ENCODE assay signal across 1 cellular context in the genomic region with DNA sequence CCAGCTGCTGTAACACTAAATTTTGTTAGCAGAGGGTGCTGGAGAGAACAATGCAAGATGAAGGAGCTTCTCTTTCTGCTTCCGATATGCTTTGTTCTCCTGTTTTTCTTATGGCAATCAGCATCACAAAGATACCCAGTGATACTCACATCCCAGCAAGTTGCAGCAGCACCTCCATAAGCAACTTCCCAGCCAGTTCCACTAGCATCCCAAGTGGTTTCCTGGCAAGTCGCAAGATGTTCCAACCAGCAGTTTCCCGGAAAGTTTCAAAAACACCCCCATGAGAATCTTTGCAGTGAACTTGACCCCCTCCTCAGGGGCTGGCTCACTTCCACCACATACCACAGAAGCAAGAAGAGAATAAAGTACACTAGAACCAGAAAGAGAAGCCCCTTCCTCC.
TF ChIP-seq lines count a peak whose summit lies in the region.

No MANE protein-coding gene starts in this region.

TF ChIP-seq in HepG2, 621 proteins besides CTCF, POLR2A, EP300 and RAD21:
- TF ChIP-seq DMTF1 (CRISPR knock-in tag; IDR thresholded peaks at IDR 0.05) (no peak), ZFP1 (CRISPR knock-in tag; IDR thresholded peaks at IDR 0.05) (no peak), ZNF761 (CRISPR knock-in tag; conservative IDR thresholded peaks at IDR 0.05) (no peak), ZNF879 (CRISPR knock-in tag; IDR thresholded peaks at IDR 0.05) (no peak), FOXC1 (CRISPR knock-in tag; IDR thresholded peaks at IDR 0.05; ENCODE audit: borderline replicate concordance) (no peak), PHF5A (CRISPR knock-in tag; IDR thresholded peaks at IDR 0.05; ENCODE audit: low read depth, unreplicated experiment) (no peak)
- TF ChIP-seq, protein P1, sequence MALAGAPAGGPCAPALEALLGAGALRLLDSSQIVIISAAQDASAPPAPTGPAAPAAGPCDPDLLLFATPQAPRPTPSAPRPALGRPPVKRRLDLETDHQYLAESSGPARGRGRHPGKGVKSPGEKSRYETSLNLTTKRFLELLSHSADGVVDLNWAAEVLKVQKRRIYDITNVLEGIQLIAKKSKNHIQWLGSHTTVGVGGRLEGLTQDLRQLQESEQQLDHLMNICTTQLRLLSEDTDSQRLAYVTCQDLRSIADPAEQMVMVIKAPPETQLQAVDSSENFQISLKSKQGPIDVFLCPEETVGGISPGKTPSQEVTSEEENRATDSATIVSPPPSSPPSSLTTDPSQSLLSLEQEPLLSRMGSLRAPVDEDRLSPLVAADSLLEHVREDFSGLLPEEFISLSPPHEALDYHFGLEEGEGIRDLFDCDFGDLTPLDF (CRISPR knock-in tag; IDR thresholded peaks at IDR 0.05) = no peak
- TF ChIP-seq, protein P2, sequence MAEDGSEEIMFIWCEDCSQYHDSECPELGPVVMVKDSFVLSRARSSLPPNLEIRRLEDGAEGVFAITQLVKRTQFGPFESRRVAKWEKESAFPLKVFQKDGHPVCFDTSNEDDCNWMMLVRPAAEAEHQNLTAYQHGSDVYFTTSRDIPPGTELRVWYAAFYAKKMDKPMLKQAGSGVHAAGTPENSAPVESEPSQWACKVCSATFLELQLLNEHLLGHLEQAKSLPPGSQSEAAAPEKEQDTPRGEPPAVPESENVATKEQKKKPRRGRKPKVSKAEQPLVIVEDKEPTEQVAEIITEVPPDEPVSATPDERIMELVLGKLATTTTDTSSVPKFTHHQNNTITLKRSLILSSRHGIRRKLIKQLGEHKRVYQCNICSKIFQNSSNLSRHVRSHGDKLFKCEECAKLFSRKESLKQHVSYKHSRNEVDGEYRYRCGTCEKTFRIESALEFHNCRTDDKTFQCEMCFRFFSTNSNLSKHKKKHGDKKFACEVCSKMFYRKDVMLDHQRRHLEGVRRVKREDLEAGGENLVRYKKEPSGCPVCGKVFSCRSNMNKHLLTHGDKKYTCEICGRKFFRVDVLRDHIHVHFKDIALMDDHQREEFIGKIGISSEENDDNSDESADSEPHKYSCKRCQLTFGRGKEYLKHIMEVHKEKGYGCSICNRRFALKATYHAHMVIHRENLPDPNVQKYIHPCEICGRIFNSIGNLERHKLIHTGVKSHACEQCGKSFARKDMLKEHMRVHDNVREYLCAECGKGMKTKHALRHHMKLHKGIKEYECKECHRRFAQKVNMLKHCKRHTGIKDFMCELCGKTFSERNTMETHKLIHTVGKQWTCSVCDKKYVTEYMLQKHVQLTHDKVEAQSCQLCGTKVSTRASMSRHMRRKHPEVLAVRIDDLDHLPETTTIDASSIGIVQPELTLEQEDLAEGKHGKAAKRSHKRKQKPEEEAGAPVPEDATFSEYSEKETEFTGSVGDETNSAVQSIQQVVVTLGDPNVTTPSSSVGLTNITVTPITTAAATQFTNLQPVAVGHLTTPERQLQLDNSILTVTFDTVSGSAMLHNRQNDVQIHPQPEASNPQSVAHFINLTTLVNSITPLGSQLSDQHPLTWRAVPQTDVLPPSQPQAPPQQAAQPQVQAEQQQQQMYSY (CRISPR knock-in tag; IDR thresholded peaks at IDR 0.05) = no peak
